In genomic region chr17:79947351-79948031, GRCh38 we compare ENCODE assay signal across 16 cellular contexts.
DNase-seq lines count a peak whose midpoint lies in the region; ATAC-seq and TF ChIP-seq lines count a peak whose summit lies in the region.
"Had no signal": no experiment of that assay in that cellular context is flagged by ENCODE, and none has a peak within 500 bp of the region (broad histone marks: within the 10 kb centered on the region; RNA-seq: fewer than 3 reads in every experiment).

No MANE protein-coding gene starts in this region.

- H2AFZ ChIP-seq in PC-9 = no peak overlapping the region

- no peaks in the 10 kb centered on the region for H3F3A ChIP-seq in PC-9 (ENCODE audit: insufficient read depth, low read depth)

- DNase-seq in DMS 273 (lab: John Stamatoyannopoulos, UW; ENCODE audit: unreplicated experiment) (peak; percentile 74), DMS 273 treated with DMSO at 0.1 percent for 48 hours (lab: John Stamatoyannopoulos, UW) (no peak), SK-MEL-5 (ENCODE audit: low read depth, low spot score) (peak; percentile 85), fibroblast of mammary gland (ENCODE audit: low read depth) (peak; percentile 92), sciatic nerve (ENCODE audit: low spot score) (peak; percentile 62), PC-9 (no peak), NCI-H2171 treated with DMSO at 0.1 percent for 48 hours (lab: John Stamatoyannopoulos, UW) (no peak)
- no peak for DNase-seq in activated CD4-positive, alpha-beta T cell treated with anti-CD3 and anti-CD28 coated beads, Interleukin-2, amount 50 U/mL, for 48 hours
- DNase-seq: activated CD4-positive, alpha-beta T cell treated with anti-CD3 and anti-CD28 coated beads for 4 hours; Calu3; NCI-H2171; stimulated activated CD4-positive, alpha-beta T cell treated with anti-CD3 and anti-CD28 coated beads, Interleukin-12 subunit alpha, Interleukin-12 subunit beta, amount 100 ng/mL, for 4 hours; T-helper 1 cell had no signal

- no peaks in the 10 kb centered on the region for H3K9me2 ChIP-seq in PC-9 (ENCODE audit: insufficient read depth)

- no peak for ATAC-seq in sciatic nerve

- H3K4me2 ChIP-seq in PC-9 = no peak overlapping the region

- TF ChIP-seq CTCF in fibroblast of mammary gland (conservative IDR thresholded peaks at IDR 0.05; ENCODE audit: control insufficient read depth, insufficient read depth, low read depth, low read length) = no peak
- TF ChIP-seq CTCF in PC-9 (conservative IDR thresholded peaks at IDR 0.05) = no peak

- H3K36me3 ChIP-seq in PC-9 (ENCODE audit: low read depth) = no peaks in the 10 kb centered on the region
- H3K36me3 ChIP-seq: cardiac muscle cell had no signal

- no peak overlapping the region for H3K4me3 ChIP-seq in fibroblast of mammary gland (ENCODE audit: control insufficient read depth, low read depth, low read length)
- no peak overlapping the region for H3K4me3 ChIP-seq in PC-9
- H3K4me3 ChIP-seq: cardiac muscle cell, thyroid gland had no signal

- no peaks in the 10 kb centered on the region for H3K79me2 ChIP-seq in PC-9 (ENCODE audit: low read depth)

- H4K20me1 ChIP-seq in PC-9 (ENCODE audit: insufficient read depth) = no peaks in the 10 kb centered on the region

- no peak overlapping the region for H3K27ac ChIP-seq in PC-9
- H3K27ac ChIP-seq: 22Rv1, cardiac muscle cell, thyroid gland had no signal

- H3K9me3 ChIP-seq in PC-9 (ENCODE audit: insufficient read depth, low read depth) = no peaks in the 10 kb centered on the region
- H3K9me3 ChIP-seq: thyroid gland had no signal

- H3K4me1 ChIP-seq in PC-9 (replicated peaks; ENCODE audit: insufficient read depth) = no peaks in the 10 kb centered on the region

- POLR2A ChIA-PET in PC-9 (lab: Charles Lee; ENCODE audit: unreplicated experiment) = no interaction called here

- no TSS peak for BruUV-seq in PC-9 (replicated peaks; lab: Mats Ljungman, UMichigan)

- intact Hi-C loops in sciatic nerve (cut with DNase I) (no loop called here), PC-9 (cut with micrococcal nuclease; ENCODE audit: unreplicated experiment) (no loop called here)

- no peaks in the 10 kb centered on the region for H3K27me3 ChIP-seq in PC-9 (ENCODE audit: insufficient read depth, low read depth)
- H3K27me3 ChIP-seq: cardiac muscle cell, thyroid gland had no signal

- CTCF ChIA-PET in PC-9 (lab: Charles Lee) = no interaction called here

- in situ Hi-C loops in SK-MEL-5 (cut with HindIII; ENCODE audit: low pct_unique_long_range_greater_than_20kb, low sequenced_read_pairs) = no loop called here

Comparison
In these comparisons a context has a peak if more than half of its experiments do, and no peak if none do; other contexts are left out.
1. DNase-seq: peak in DMS 273 (single experiment), SK-MEL-5 (single experiment), fibroblast of mammary gland (single experiment) and sciatic nerve (single experiment); none in DMS 273 treated with DMSO at 0.1 percent for 48 hours (single experiment), activated CD4-positive, alpha-beta T cell treated with anti-CD3 and anti-CD28 coated beads, Interleukin-2, amount 50 U/mL, for 48 hours (0 of 2), PC-9 (0 of 2) and NCI-H2171 treated with DMSO at 0.1 percent for 48 hours (single experiment).